In the genomic region with DNA sequence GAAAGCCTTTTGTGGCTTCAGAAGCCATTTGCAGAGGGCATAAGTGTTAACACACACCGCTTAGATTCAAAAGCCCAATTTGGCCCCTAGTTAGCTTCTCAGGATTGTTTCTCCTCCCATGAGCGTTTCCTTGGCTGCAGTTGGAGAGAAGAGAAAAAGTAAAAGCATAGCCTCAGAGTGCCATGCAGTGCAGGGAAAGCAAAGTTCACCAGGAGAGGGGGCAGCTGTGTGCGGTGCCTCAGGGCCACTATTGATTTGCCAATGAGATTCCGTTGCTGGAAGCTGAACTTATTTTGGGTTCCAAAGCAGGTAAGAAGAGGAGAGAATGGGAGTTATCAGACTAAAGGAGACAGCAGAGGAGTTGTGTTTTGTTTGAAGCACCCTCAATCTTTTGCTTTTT, we compare ENCODE assay signal across 2 cellular contexts.
TF ChIP-seq lines count a peak whose summit lies in the region.

No MANE protein-coding gene starts in this region.

TF ChIP-seq in H1, 55 proteins besides CTCF, POLR2A, EP300 and RAD21:
- TF ChIP-seq BACH1 (IDR thresholded peaks at IDR 0.05; ENCODE audit: low read length) = no peak
- TF ChIP-seq RXRA (IDR thresholded peaks at IDR 0.05; ENCODE audit: insufficient read depth, low read depth, low read length) = 0 out of 2 replicates have a peak, but pooled peaks have one; percentile 33
- TF ChIP-seq EGR1 (IDR thresholded peaks at IDR 0.05; ENCODE audit: borderline replicate concordance, low read depth, low read length) = no peak
- TF ChIP-seq, protein P1, sequence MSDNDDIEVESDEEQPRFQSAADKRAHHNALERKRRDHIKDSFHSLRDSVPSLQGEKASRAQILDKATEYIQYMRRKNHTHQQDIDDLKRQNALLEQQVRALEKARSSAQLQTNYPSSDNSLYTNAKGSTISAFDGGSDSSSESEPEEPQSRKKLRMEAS (IDR thresholded peaks at IDR 0.05) = 0 out of 2 replicates have a peak, but pooled peaks have one; percentile 27

TF ChIP-seq in liver, 16 proteins besides CTCF, POLR2A, EP300 and RAD21:
- TF ChIP-seq, protein P1 (IDR thresholded peaks at IDR 0.05) = no peak
- TF ChIP-seq YY1 (IDR thresholded peaks at IDR 0.05) = peak; percentile 37
- TF ChIP-seq EGR1 (IDR thresholded peaks at IDR 0.05; ENCODE audit: low read depth in 2 of 2) = no peak
- TF ChIP-seq GABPA (IDR thresholded peaks at IDR 0.05 in 1 of 2, conservative IDR thresholded peaks at IDR 0.05 in 1 of 2) = no peak
- peak; percentile 44 for TF ChIP-seq HNF4G (IDR thresholded peaks at IDR 0.05)
- TF ChIP-seq TAF1 (conservative IDR thresholded peaks at IDR 0.05) = no peak
- TF ChIP-seq RXRA (IDR thresholded peaks at IDR 0.05) = peak; percentile 70 to 75
- TF ChIP-seq, protein P2, sequence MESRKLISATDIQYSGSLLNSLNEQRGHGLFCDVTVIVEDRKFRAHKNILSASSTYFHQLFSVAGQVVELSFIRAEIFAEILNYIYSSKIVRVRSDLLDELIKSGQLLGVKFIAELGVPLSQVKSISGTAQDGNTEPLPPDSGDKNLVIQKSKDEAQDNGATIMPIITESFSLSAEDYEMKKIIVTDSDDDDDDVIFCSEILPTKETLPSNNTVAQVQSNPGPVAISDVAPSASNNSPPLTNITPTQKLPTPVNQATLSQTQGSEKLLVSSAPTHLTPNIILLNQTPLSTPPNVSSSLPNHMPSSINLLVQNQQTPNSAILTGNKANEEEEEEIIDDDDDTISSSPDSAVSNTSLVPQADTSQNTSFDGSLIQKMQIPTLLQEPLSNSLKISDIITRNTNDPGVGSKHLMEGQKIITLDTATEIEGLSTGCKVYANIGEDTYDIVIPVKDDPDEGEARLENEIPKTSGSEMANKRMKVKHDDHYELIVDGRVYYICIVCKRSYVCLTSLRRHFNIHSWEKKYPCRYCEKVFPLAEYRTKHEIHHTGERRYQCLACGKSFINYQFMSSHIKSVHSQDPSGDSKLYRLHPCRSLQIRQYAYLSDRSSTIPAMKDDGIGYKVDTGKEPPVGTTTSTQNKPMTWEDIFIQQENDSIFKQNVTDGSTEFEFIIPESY (IDR thresholded peaks at IDR 0.05) = no peak
- TF ChIP-seq SP1 (IDR thresholded peaks at IDR 0.05) = peak; percentile 76
- TF ChIP-seq FOXA2 (IDR thresholded peaks at IDR 0.05) = no peak
- no peak for TF ChIP-seq JUND (IDR thresholded peaks at IDR 0.05)
- TF ChIP-seq, protein P3, sequence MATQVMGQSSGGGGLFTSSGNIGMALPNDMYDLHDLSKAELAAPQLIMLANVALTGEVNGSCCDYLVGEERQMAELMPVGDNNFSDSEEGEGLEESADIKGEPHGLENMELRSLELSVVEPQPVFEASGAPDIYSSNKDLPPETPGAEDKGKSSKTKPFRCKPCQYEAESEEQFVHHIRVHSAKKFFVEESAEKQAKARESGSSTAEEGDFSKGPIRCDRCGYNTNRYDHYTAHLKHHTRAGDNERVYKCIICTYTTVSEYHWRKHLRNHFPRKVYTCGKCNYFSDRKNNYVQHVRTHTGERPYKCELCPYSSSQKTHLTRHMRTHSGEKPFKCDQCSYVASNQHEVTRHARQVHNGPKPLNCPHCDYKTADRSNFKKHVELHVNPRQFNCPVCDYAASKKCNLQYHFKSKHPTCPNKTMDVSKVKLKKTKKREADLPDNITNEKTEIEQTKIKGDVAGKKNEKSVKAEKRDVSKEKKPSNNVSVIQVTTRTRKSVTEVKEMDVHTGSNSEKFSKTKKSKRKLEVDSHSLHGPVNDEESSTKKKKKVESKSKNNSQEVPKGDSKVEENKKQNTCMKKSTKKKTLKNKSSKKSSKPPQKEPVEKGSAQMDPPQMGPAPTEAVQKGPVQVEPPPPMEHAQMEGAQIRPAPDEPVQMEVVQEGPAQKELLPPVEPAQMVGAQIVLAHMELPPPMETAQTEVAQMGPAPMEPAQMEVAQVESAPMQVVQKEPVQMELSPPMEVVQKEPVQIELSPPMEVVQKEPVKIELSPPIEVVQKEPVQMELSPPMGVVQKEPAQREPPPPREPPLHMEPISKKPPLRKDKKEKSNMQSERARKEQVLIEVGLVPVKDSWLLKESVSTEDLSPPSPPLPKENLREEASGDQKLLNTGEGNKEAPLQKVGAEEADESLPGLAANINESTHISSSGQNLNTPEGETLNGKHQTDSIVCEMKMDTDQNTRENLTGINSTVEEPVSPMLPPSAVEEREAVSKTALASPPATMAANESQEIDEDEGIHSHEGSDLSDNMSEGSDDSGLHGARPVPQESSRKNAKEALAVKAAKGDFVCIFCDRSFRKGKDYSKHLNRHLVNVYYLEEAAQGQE (IDR thresholded peaks at IDR 0.05) = peak; percentile 43
- TF ChIP-seq FOXA1 (IDR thresholded peaks at IDR 0.05) = no peak
- peak; percentile 84 for TF ChIP-seq HNF4A (conservative IDR thresholded peaks at IDR 0.05)
- TF ChIP-seq, protein P4, sequence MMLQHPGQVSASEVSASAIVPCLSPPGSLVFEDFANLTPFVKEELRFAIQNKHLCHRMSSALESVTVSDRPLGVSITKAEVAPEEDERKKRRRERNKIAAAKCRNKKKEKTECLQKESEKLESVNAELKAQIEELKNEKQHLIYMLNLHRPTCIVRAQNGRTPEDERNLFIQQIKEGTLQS (IDR thresholded peaks at IDR 0.05) = no peak
- TF ChIP-seq NR2F2 (IDR thresholded peaks at IDR 0.05) = no peak
